Comparison of ENCODE assay signal across 27 cellular contexts in genomic region chr5:117252566-117252965, GRCh38.
"Had no signal": no experiment of that assay in that cellular context is flagged by ENCODE, and none has a peak within 500 bp of the region (broad histone marks: within the 10 kb centered on the region; RNA-seq: fewer than 3 reads in every experiment).

No MANE protein-coding gene starts in this region.

- FAIRE-seq: endometrium, islet of Langerhans, keratinocyte had no signal

- H3K36me3 ChIP-seq: colonic mucosa, esophagus squamous epithelium, gastrocnemius medialis, heart right ventricle, left lung, lower lobe of right lung had no signal

- H3K9me3 ChIP-seq: colonic mucosa, esophagus squamous epithelium, gastrocnemius medialis, heart right ventricle, left lung, lower lobe of right lung, mucosa of descending colon had no signal

- ATAC-seq: effector memory CD8-positive, alpha-beta T cell; esophagus mucosa; gastrocnemius medialis; heart right ventricle; left cardiac atrium; left lung; left ventricle myocardium superior; lower lobe of right lung; mucosa of descending colon had no signal

- H3K36me3 Mint-ChIP-seq: mesothelial cell of epicardium had no signal

- H3K4me3 ChIP-seq: colonic mucosa, esophagus squamous epithelium, gastrocnemius medialis, heart right ventricle, left lung, lower lobe of right lung, mucosa of descending colon had no signal

- H3K4me1 ChIP-seq: colonic mucosa, esophagus squamous epithelium, gastrocnemius medialis, left lung, lower lobe of right lung had no signal

- H3K27me3 Mint-ChIP-seq: dendritic cell treated with granulocyte-macrophage colony-stimulating factor and Interleukin-4, amounts not matched to agents 40 ng/mL and 50 ng/mL, for 4 days; effector memory CD8-positive, alpha-beta T cell had no signal

- H3K27ac Mint-ChIP-seq: dendritic cell treated with granulocyte-macrophage colony-stimulating factor and Interleukin-4, amounts not matched to agents 40 ng/mL and 50 ng/mL, for 4 days; effector memory CD8-positive, alpha-beta T cell; endodermal cell; mesothelial cell of epicardium had no signal

- H3K27me3 ChIP-seq: colonic mucosa, esophagus squamous epithelium, gastrocnemius medialis, heart right ventricle, left lung had no signal

- H3K4me3 Mint-ChIP-seq: dendritic cell treated with granulocyte-macrophage colony-stimulating factor and Interleukin-4, amounts not matched to agents 40 ng/mL and 50 ng/mL, for 4 days; effector memory CD8-positive, alpha-beta T cell; endodermal cell; mesothelial cell of epicardium had no signal

- H3K27ac ChIP-seq: colonic mucosa, epithelial cell of prostate, esophagus squamous epithelium, gastrocnemius medialis, heart right ventricle, left lung, lower lobe of right lung had no signal

- DNase-seq: colonic mucosa; cortex of kidney; effector CD8-positive, alpha-beta T cell; effector memory CD8-positive, alpha-beta T cell; endodermal cell; erythroblast; esophagus squamous epithelium; foreskin fibroblast; foreskin melanocyte; gastrocnemius medialis; glutamatergic neuron; head of caudate nucleus; heart right ventricle; hippocampal formation; left cardiac atrium; left lung; left ventricle myocardium superior; lower lobe of right lung; mesenchymal stem cell; mucosa of descending colon had no signal

- H3K9me3 Mint-ChIP-seq: dendritic cell treated with granulocyte-macrophage colony-stimulating factor and Interleukin-4, amounts not matched to agents 40 ng/mL and 50 ng/mL, for 4 days; effector memory CD8-positive, alpha-beta T cell; endodermal cell had no signal
